Comparison of ENCODE assay signal across 14 cellular contexts in the genomic region with DNA sequence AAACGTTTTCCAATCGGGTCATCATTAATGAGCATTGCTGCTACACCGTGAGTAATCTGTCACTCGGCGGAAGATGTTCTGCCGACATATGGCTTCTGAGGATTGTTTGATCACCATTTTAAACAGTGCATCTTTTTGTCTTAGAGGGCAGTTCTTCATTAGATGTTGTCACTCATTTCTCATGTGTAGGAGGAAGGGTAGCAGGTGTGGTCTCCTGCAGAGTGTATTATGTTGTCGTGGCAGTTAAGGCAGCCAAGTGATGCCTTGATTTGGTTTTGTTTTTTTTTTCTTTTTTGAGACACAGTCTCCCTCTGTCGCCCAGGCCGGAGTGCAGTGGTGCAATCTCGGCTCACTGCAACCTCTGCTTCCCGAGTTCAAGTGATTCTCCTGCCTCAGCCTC.
"Had no signal": no experiment of that assay in that cellular context is flagged by ENCODE, and none has a peak within 500 bp of the region (broad histone marks: within the 10 kb centered on the region; RNA-seq: fewer than 3 reads in every experiment).

No MANE protein-coding gene starts in this region.

- H3K9me3 Mint-ChIP-seq: activated CD4-positive, alpha-beta T cell treated with anti-CD3 and anti-CD28 coated beads, Interleukin-2, amount 10 ng/mL, durations not matched to agents 7 days and 5 days; activated naive CD4-positive, alpha-beta T cell treated with anti-CD3 and anti-CD28 coated beads for 36 hours; natural killer cell; stimulated activated effector memory CD8-positive, alpha-beta T cell treated with anti-CD3 and anti-CD28 coated beads, Interleukin-12 subunit alpha, Interleukin-12 subunit beta, amount 100 ng/mL, for 72 hours had no signal

- H3K4me3 ChIP-seq: cardiac muscle cell, colonic mucosa had no signal

- H3K27me3 ChIP-seq: cardiac muscle cell, colonic mucosa had no signal

- H3K27ac ChIP-seq: colonic mucosa, epithelial cell of prostate had no signal

- H3K27ac Mint-ChIP-seq: activated CD4-positive, alpha-beta T cell treated with anti-CD3 and anti-CD28 coated beads, Interleukin-2, amount 10 ng/mL, durations not matched to agents 7 days and 5 days had no signal

- H3K27me3 Mint-ChIP-seq: activated CD4-positive, alpha-beta T cell treated with anti-CD3 and anti-CD28 coated beads, Interleukin-2, amount 10 ng/mL, durations not matched to agents 7 days and 5 days had no signal

- H3K4me1 ChIP-seq: colonic mucosa had no signal

- H3K4me3 Mint-ChIP-seq: activated CD4-positive, alpha-beta T cell treated with anti-CD3 and anti-CD28 coated beads, Interleukin-2, amount 10 ng/mL, durations not matched to agents 7 days and 5 days; activated naive CD4-positive, alpha-beta T cell treated with anti-CD3 and anti-CD28 coated beads for 36 hours; natural killer cell; stimulated activated effector memory CD8-positive, alpha-beta T cell treated with anti-CD3 and anti-CD28 coated beads, Interleukin-12 subunit alpha, Interleukin-12 subunit beta, amount 100 ng/mL, for 72 hours had no signal

- DNase-seq: activated CD4-positive, alpha-beta T cell treated with anti-CD3 and anti-CD28 coated beads, Interleukin-2, amount 10 ng/mL, durations not matched to agents 7 days and 5 days; activated CD4-positive, CD25-positive, alpha-beta regulatory T cell; activated CD8-positive, alpha-beta memory T cell treated with anti-CD3 and anti-CD28 coated beads, Interleukin-2, amount 50 U/mL, for 48 hours; activated naive CD4-positive, alpha-beta T cell treated with anti-CD3 and anti-CD28 coated beads for 36 hours; colonic mucosa; effector CD8-positive, alpha-beta T cell; foreskin melanocyte; kidney glomerular epithelial cell; mesenchymal stem cell; natural killer cell; stimulated activated CD4-positive, alpha-beta T cell treated with anti-CD3 and anti-CD28 coated beads, Interleukin-2, amount 100 ng/mL, for 24 hours had no signal

- H3K9me3 ChIP-seq: colonic mucosa had no signal

- ATAC-seq: natural killer cell; stimulated activated effector memory CD8-positive, alpha-beta T cell treated with anti-CD3 and anti-CD28 coated beads, Interleukin-12 subunit alpha, Interleukin-12 subunit beta, amount 100 ng/mL, for 72 hours had no signal
